Comparison of ENCODE assay signal across 28 cellular contexts in the genomic region with DNA sequence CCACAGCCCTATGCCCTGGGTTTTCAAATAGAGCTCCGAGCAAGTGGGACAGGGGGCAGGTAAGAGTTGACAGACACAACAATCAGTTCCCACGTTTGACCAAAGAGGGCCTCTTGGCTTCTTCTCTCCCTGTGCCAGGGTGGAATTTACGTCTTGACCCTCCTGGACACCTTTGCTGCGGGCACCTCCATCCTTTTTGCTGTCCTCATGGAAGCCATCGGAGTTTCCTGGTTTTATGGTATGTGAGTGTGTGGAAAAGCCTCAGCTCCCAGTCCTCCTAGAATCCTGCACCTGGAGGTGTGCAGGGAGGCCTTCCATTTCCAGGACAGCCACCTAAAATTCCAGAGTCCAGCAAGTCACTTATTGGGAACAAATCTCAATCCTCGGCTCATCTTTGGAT. TPM values are rescaled to one million over a fixed set of nuclear protein-coding genes. Genes with fewer than 3 reads are reported as not detected.
"Had no signal": no experiment of that assay in that cellular context is flagged by ENCODE, and none has a peak within 500 bp of the region (broad histone marks: within the 10 kb centered on the region; RNA-seq: fewer than 3 reads in every experiment).

No MANE protein-coding gene starts in this region.

- H3K4me3 Mint-ChIP-seq: dendritic cell treated with granulocyte-macrophage colony-stimulating factor and Interleukin-4, amounts not matched to agents 40 ng/mL and 50 ng/mL, for 4 days; mesothelial cell of epicardium; naive B cell had no signal

- DNase-seq: cortex of kidney; dorsolateral prefrontal cortex; effector CD4-positive, alpha-beta T cell; effector memory CD4-positive, alpha-beta T cell; erythroblast; esophagus squamous epithelium; foreskin fibroblast; foreskin melanocyte; gastrocnemius medialis; glutamatergic neuron; head of caudate nucleus; heart right ventricle; hippocampal formation; left cardiac atrium; left lung; left ventricle myocardium superior; lower lobe of right lung; mesenchymal stem cell; mucosa of descending colon; naive B cell had no signal

- H3K36me3 ChIP-seq: esophagus squamous epithelium, gastrocnemius medialis, heart right ventricle, left lung, lower lobe of right lung had no signal

- H3K4me1 ChIP-seq: gastrocnemius medialis, left lung, lower lobe of right lung had no signal

- H3K27ac Mint-ChIP-seq: dendritic cell treated with granulocyte-macrophage colony-stimulating factor and Interleukin-4, amounts not matched to agents 40 ng/mL and 50 ng/mL, for 4 days; mesothelial cell of epicardium had no signal

- H3K36me3 Mint-ChIP-seq: mesothelial cell of epicardium, naive B cell had no signal

- H3K27ac ChIP-seq: dorsolateral prefrontal cortex, epithelial cell of prostate, esophagus squamous epithelium, gastrocnemius medialis, heart right ventricle, left lung, lower lobe of right lung had no signal

- H3K9me3 Mint-ChIP-seq: dendritic cell treated with granulocyte-macrophage colony-stimulating factor and Interleukin-4, amounts not matched to agents 40 ng/mL and 50 ng/mL, for 4 days; mesothelial cell of epicardium; naive B cell had no signal

- H3K9me3 ChIP-seq: esophagus squamous epithelium, gastrocnemius medialis, heart right ventricle, left lung, lower lobe of right lung, mucosa of descending colon had no signal

- ATAC-seq: esophagus mucosa, gastrocnemius medialis, heart right ventricle, left cardiac atrium, left lung, left ventricle myocardium superior, lower lobe of right lung, mucosa of descending colon had no signal

- H3K4me3 ChIP-seq: dorsolateral prefrontal cortex, esophagus squamous epithelium, gastrocnemius medialis, heart right ventricle, left lung, lower lobe of right lung, mucosa of descending colon had no signal

- H3K4me1 Mint-ChIP-seq: mesothelial cell of epicardium, naive B cell had no signal

- H3K27me3 ChIP-seq: dorsolateral prefrontal cortex, gastrocnemius medialis, left lung had no signal

RNA-seq across cellular contexts. Expression of a gene that starts 42.5 kb away (rescaled TPM):
- total RNA-seq: esophagus mucosa, gastrocnemius medialis, glomerular endothelial cell, kidney epithelial cell, left cardiac atrium, left lung, left ventricle myocardium superior, lower lobe of right lung, lung microvascular endothelial cell, myocyte had no signal
- polyA plus RNA-seq: heart right ventricle had no signal
